ENCODE assay signal across 8 cellular contexts in the genomic region with DNA sequence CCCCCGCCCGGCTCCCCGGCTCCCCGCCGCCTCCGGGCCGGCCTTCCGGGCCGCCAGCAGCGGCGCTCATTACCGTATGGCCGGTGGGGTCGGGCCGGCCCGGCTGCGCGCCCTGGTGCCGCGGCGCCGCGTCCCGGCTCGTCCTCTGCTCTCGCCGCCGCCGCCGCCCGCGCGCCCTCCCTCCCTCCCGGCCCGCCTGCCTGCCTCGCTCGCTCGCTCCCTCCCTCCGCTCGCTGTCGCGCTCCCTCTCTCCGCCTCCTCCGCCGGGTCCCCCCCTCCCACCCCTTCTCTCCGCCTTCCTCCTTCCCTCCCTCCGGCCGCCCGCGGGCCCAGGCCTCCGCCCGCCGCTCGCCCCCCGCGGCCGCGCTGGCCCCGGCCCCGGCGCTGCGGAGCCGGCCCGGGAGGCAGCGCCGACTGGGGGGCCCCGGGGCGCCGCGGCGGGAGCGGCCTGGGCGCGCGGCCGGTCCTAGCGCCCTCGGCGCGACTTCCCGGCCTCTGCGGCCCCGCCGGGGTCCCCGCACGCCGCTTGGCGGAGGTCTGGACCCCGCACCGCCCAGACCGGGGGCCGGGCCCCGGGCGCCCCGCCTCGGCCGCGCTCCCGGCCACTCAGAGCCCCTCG. TPM values are rescaled to one million over a fixed set of nuclear protein-coding genes. Genes with fewer than 3 reads are reported as not detected.
A peak's percentile ranks its signal among the peaks of the same experiment; 100 is the strongest.
DNase-seq lines count a peak whose midpoint lies in the region; ATAC-seq and TF ChIP-seq lines count a peak whose summit lies in the region.

A gene (minus strand): TSS at position 173 of the 619 bp plus-strand sequence. CDS start 27,941 bp downstream, outside the sequence.

- no peak within 1 kb of the TSS for H4K91ac ChIP-seq in neuronal stem cell (ENCODE audit: low read depth, low read length, poor library complexity)

- peak within 1 kb of the TSS; percentile 65 to 85 for H3K27ac Mint-ChIP-seq in activated naive CD4-positive, alpha-beta T cell treated with anti-CD3 and anti-CD28 coated beads, Interleukin-2, amount 50 U/mL, for 72 hours

- H2AK5ac ChIP-seq in neuronal stem cell (ENCODE audit: low read depth, low read length), result no peak within 1 kb of the TSS

- ATAC-seq in GM21360 (IDR thresholded peaks at IDR 0.05; ENCODE audit: unreplicated experiment) (peak; percentile 34), RWPE2 (ENCODE audit: low read depth) (peak; percentile 43), upper lobe of right lung (peak; percentile 46)
- ATAC-seq in activated naive CD4-positive, alpha-beta T cell treated with anti-CD3 and anti-CD28 coated beads, Interleukin-2, amount 50 U/mL, for 72 hours, result peak; percentile 31 to 47

- no peak within 1 kb of the TSS for H2BK12ac ChIP-seq in neuronal stem cell (ENCODE audit: low read length)

- H3K18ac ChIP-seq in neuronal stem cell (ENCODE audit: low read length), result peak within 1 kb of the TSS; percentile 53

- H2BK15ac ChIP-seq in neuronal stem cell (ENCODE audit: low read length), result no peak within 1 kb of the TSS

- H3K23ac ChIP-seq in neuronal stem cell (ENCODE audit: low read depth, low read length, poor library complexity), result no peak within 1 kb of the TSS

- H3K4me3 ChIP-seq in HL-60 (replicated peaks; ENCODE audit: insufficient read depth, low read length) (peak within 1 kb of the TSS; percentile 62), RWPE2 (ENCODE audit: severe bottlenecking) (peak within 1 kb of the TSS; percentile 83), neuronal stem cell (ENCODE audit: low read length in 2 of 2) (peak within 1 kb of the TSS; percentile 58 to 81), upper lobe of right lung (peak within 1 kb of the TSS; percentile 70)

- H3K9me3 Mint-ChIP-seq in activated naive CD4-positive, alpha-beta T cell treated with anti-CD3 and anti-CD28 coated beads, Interleukin-2, amount 50 U/mL, for 72 hours, result no peaks in the 10 kb centered on the region

- no peak within 1 kb of the TSS for H3K14ac ChIP-seq in neuronal stem cell (ENCODE audit: low read length)

- H3K4me1 ChIP-seq in RWPE2 (ENCODE audit: insufficient read depth, poor library complexity, severe bottlenecking) (no peaks in the 10 kb centered on the region), neuronal stem cell (ENCODE audit: control insufficient read depth in 2 of 2, insufficient read depth in 1 of 2, low read depth in 1 of 2, low read length in 2 of 2) (peaks cover 3 to 9% of the 10 kb centered on the region in 2 donors), upper lobe of right lung (peaks cover 19% of the 10 kb centered on the region)

- H3K79me1 ChIP-seq in neuronal stem cell (ENCODE audit: low read depth, low read length), result no peaks in the 10 kb centered on the region

- H3K27me3 ChIP-seq in HL-60 (ENCODE audit: insufficient read depth, poor library complexity, severe bottlenecking) (no peaks in the 10 kb centered on the region), RWPE2 (ENCODE audit: insufficient read depth, poor library complexity, severe bottlenecking) (no peaks in the 10 kb centered on the region), neuronal stem cell (ENCODE audit: control insufficient read depth in 3 of 3, insufficient read depth in 3 of 3, low read depth in 1 of 3, low read length in 3 of 3) (peaks cover 2 to 42% (median 30%) of the 10 kb centered on the region in 3 experiments), upper lobe of right lung (no peaks in the 10 kb centered on the region)

- H4K8ac ChIP-seq in neuronal stem cell (ENCODE audit: low read depth, low read length), result no peak within 1 kb of the TSS

- no peaks in the 10 kb centered on the region for H3K36me3 Mint-ChIP-seq in activated naive CD4-positive, alpha-beta T cell treated with anti-CD3 and anti-CD28 coated beads, Interleukin-2, amount 50 U/mL, for 72 hours

- H3K27ac ChIP-seq in HL-60 (replicated peaks), result no peak within 1 kb of the TSS
- peak within 1 kb of the TSS; percentile 10 for H3K27ac ChIP-seq in RWPE2 (ENCODE audit: poor library complexity, severe bottlenecking)
- H3K27ac ChIP-seq in neuronal stem cell (replicated peaks; ENCODE audit: low read length), result no peak within 1 kb of the TSS
- peak within 1 kb of the TSS; percentile 47 for H3K27ac ChIP-seq in upper lobe of right lung

- H3K9me3 ChIP-seq in RWPE2 (ENCODE audit: severe bottlenecking), result no peaks in the 10 kb centered on the region
- no peaks in the 10 kb centered on the region for H3K9me3 ChIP-seq in neuronal stem cell (replicated peaks in 1 of 2; ENCODE audit: control insufficient read depth in 2 of 2, insufficient read depth in 1 of 2, low read depth in 1 of 2, low read length in 2 of 2)
- no peaks in the 10 kb centered on the region for H3K9me3 ChIP-seq in upper lobe of right lung

- no CpG with 5 or more reads among the region's 100 CpGs for WGBS in neuronal stem cell (ENCODE audit: extremely low coverage in 2 of 2, insufficient read length in 2 of 2, insufficient replicate concordance in 1 of 2), 2 donors

- H3K4ac ChIP-seq in neuronal stem cell (ENCODE audit: low read length), result no peak within 1 kb of the TSS

- H2BK5ac ChIP-seq in neuronal stem cell (ENCODE audit: low read length), result no peak within 1 kb of the TSS

- H2BK120ac ChIP-seq in neuronal stem cell (ENCODE audit: low read depth, low read length), result no peak within 1 kb of the TSS

- intact Hi-C loops in upper lobe of right lung (cut with DNase I), result no loop called here

- H3K4me2 ChIP-seq in neuronal stem cell (ENCODE audit: insufficient read depth, low read length, poor library complexity, severe bottlenecking), result peak within 1 kb of the TSS; percentile 95

- H3K36me3 ChIP-seq in RWPE2 (ENCODE audit: low read depth) (no peaks in the 10 kb centered on the region), neuronal stem cell (replicated peaks in 1 of 2; ENCODE audit: control insufficient read depth in 2 of 2, insufficient read depth in 2 of 2, low read length in 2 of 2) (no peaks in the 10 kb centered on the region), upper lobe of right lung (no peaks in the 10 kb centered on the region)

- DNase-seq in COR-L47 (lab: John Stamatoyannopoulos, UW) (peak; percentile 71), HL-60 (ENCODE audit: low read depth in 1 of 2, low spot score in 1 of 2) (peak; percentile 28 to 61), RWPE2 (ENCODE audit: low spot score) (no peak), glomerular visceral epithelial cell (ENCODE audit: extremely low spot score) (peak; percentile 61), neuronal stem cell (ENCODE audit: low spot score) (no peak), upper lobe of right lung (peak; percentile 84)
- DNase-seq in activated naive CD4-positive, alpha-beta T cell treated with anti-CD3 and anti-CD28 coated beads, Interleukin-2, amount 50 U/mL, for 72 hours (ENCODE audit: low spot score in 2 of 2), result no peak

- TF ChIP-seq CTCF in HL-60 (IDR thresholded peaks at IDR 0.05; ENCODE audit: insufficient read depth, low read length) (no peak), RWPE2 (IDR thresholded peaks at IDR 0.05; ENCODE audit: poor library complexity, severe bottlenecking) (no peak), upper lobe of right lung (IDR thresholded peaks at IDR 0.05) (no peak)

- H2AFZ ChIP-seq in neuronal stem cell (ENCODE audit: low read length), result peak within 1 kb of the TSS; percentile 97

- peak within 1 kb of the TSS; percentile 79 for H3K9ac ChIP-seq in neuronal stem cell (ENCODE audit: low read depth, low read length, poor library complexity)

RNA-seq across cellular contexts. Expression of the gene that starts here (rescaled TPM):
- total RNA-seq in activated naive CD4-positive, alpha-beta T cell treated with anti-CD3 and anti-CD28 coated beads, Interleukin-2, amount 50 U/mL, for 72 hours, result 10 to 100 TPM; 83.1 to 89.6 TPM
- polyA plus RNA-seq in neuronal stem cell (2013, experiment 1 of 2), result 47.2 TPM
- 47.4 TPM for polyA plus RNA-seq in neuronal stem cell (2013, experiment 2 of 2)
- total RNA-seq in upper lobe of right lung, result 31.3 TPM

Comparison
In these comparisons a context has a peak if more than half of its experiments do, and no peak if none do; other contexts are left out.
1. DNase-seq: peak in COR-L47 (single experiment), HL-60 (2 of 2), glomerular visceral epithelial cell (single experiment) and upper lobe of right lung (single experiment); none in RWPE2 (single experiment), activated naive CD4-positive, alpha-beta T cell treated with anti-CD3 and anti-CD28 coated beads, Interleukin-2, amount 50 U/mL, for 72 hours (0 of 2) and neuronal stem cell (single experiment).
2. H3K27ac ChIP-seq: peak in RWPE2 (single experiment) and upper lobe of right lung (single experiment); none in HL-60 (single experiment) and neuronal stem cell (single experiment).
3. Peak in every context shown above with its lines, with median percentiles within 50 percentile points of each other: ATAC-seq and H3K4me3 ChIP-seq.